ENCODE assay signal across 8 cellular contexts in the genomic region with DNA sequence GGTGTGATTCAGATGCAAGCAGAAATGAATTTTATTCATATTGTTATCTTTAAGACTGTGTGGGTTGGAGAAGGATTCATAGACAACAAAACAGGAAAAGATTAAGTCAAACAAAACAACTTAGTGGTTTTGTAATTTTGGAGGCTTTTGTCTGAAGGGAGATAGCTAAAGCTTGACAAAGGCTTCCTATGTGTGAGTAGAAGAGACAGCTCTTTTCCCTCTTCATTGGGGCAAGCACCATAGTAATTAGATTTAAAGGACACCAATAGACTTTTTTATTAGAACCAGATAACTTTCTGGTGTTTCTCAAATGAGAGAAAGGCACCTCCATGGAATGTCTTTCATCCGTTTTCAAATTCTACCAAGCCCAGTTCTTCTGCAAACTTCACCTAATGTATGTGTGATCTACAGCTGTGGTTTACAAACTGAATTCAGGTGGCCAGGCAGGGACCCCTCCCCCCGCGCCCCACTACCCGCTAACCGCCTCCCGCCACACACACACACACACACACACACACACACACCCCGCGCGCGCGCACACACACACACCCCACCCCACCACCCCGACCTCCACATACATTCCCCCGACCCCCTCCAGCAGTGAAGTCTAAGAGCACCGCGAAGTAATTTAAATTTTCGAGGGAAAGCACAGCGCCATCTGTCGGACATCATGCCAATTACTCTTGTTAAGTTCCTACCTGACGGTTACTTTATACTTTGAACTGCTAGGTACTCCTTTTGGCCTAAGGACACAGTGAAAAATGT. TPM values are rescaled to one million over a fixed set of nuclear protein-coding genes. Genes with fewer than 3 reads are reported as not detected.
DNase-seq lines count a peak whose midpoint lies in the region; ATAC-seq and TF ChIP-seq lines count a peak whose summit lies in the region.

No MANE protein-coding gene starts in this region.

- H3K4me1 ChIP-seq in mucosa of descending colon (ENCODE audit: low read depth), result no peaks in the 10 kb centered on the region

- H3K9me3 Mint-ChIP-seq in activated CD4-positive, alpha-beta memory T cell treated with anti-CD3 and anti-CD28 coated beads, Interleukin-2, amount 10 ng/mL, durations not matched to agents 7 days and 5 days, result no peaks in the 10 kb centered on the region
- no peaks in the 10 kb centered on the region for H3K9me3 Mint-ChIP-seq in effector memory CD8-positive, alpha-beta T cell

- no peaks in the 10 kb centered on the region for H3K9me3 ChIP-seq in mucosa of descending colon

- CTCF ChIA-PET in activated CD4-positive, alpha-beta memory T cell treated with anti-CD3 and anti-CD28 coated beads, Interleukin-2, amount 10 ng/mL, durations not matched to agents 7 days and 5 days (lab: Charles Lee), result interaction anchor here (0.6 to 2.2 kb wide), 19 partner anchors 9 to 238 kb away, joined by 3 to 10 read pairs (median 3); no protein-coding TSS in a partner anchor

- H3K4me3 ChIP-seq in mucosa of descending colon, result no peak overlapping the region

- no peaks in the 10 kb centered on the region for H3K36me3 Mint-ChIP-seq in activated CD4-positive, alpha-beta memory T cell treated with anti-CD3 and anti-CD28 coated beads, Interleukin-2, amount 10 ng/mL, durations not matched to agents 7 days and 5 days (ENCODE audit: low read depth)
- no peaks in the 10 kb centered on the region for H3K36me3 Mint-ChIP-seq in effector memory CD8-positive, alpha-beta T cell (ENCODE audit: insufficient read depth)

- peak overlapping the region; percentile 16 for H3K4me3 Mint-ChIP-seq in activated CD4-positive, alpha-beta memory T cell treated with anti-CD3 and anti-CD28 coated beads, Interleukin-2, amount 10 ng/mL, durations not matched to agents 7 days and 5 days
- H3K4me3 Mint-ChIP-seq in effector memory CD8-positive, alpha-beta T cell, result peak overlapping the region; percentile 19 to 52

- ATAC-seq in effector memory CD8-positive, alpha-beta T cell (replicated peaks), result peak; percentile 83
- peak; percentile 92 for ATAC-seq in mucosa of descending colon

- peaks cover 25% of the 10 kb centered on the region for H3K27me3 Mint-ChIP-seq in activated CD4-positive, alpha-beta memory T cell treated with anti-CD3 and anti-CD28 coated beads, Interleukin-2, amount 10 ng/mL, durations not matched to agents 7 days and 5 days
- H3K27me3 Mint-ChIP-seq in effector memory CD8-positive, alpha-beta T cell, result peaks cover 32 to 40% of the 10 kb centered on the region in 2 donors

- peaks cover 12% of the 10 kb centered on the region for H3K4me1 Mint-ChIP-seq in activated CD4-positive, alpha-beta memory T cell treated with anti-CD3 and anti-CD28 coated beads, Interleukin-2, amount 10 ng/mL, durations not matched to agents 7 days and 5 days
- peaks cover 3 to 12% of the 10 kb centered on the region in 2 donors for H3K4me1 Mint-ChIP-seq in effector memory CD8-positive, alpha-beta T cell (ENCODE audit: low read depth in 2 of 2)

- intact Hi-C loops in mucosa of descending colon (cut with DNase I, micrococcal nuclease), result loop anchor here in 1 of 2 donors (10.0 kb wide), 1 partner anchor 111 kb away; no protein-coding TSS in a partner anchor

- peak; percentile 68 for DNase-seq in Daoy (ENCODE audit: low read depth)
- peak; percentile 61 for DNase-seq in H4 (ENCODE audit: low spot score)
- DNase-seq in MV-4-11 (lab: John Stamatoyannopoulos, UW), result peak; percentile 23
- peak; percentile 68 for DNase-seq in activated CD4-positive, alpha-beta memory T cell treated with anti-CD3 and anti-CD28 coated beads, Interleukin-2, amount 10 ng/mL, durations not matched to agents 7 days and 5 days
- DNase-seq in effector memory CD8-positive, alpha-beta T cell, result peak; percentile 49 to 55 (median 51)
- DNase-seq in mucosa of descending colon, result peak in 2 of 3 donors; percentile 50 to 83
- peak; percentile 24 to 26 for DNase-seq in stimulated activated CD8-positive, alpha-beta memory T cell treated with anti-CD3 and anti-CD28 coated beads, Interleukin-7, amount 100 ng/mL, for 4 hours (ENCODE audit: low read depth in 2 of 2)
- DNase-seq in NCI-H146 treated with DMSO at 0.1 percent for 48 hours (lab: John Stamatoyannopoulos, UW; ENCODE audit: unreplicated experiment), result no peak

- peak; percentile 33 for TF ChIP-seq CTCF in mucosa of descending colon (IDR thresholded peaks at IDR 0.05)

- POLR2A ChIA-PET in activated CD4-positive, alpha-beta memory T cell treated with anti-CD3 and anti-CD28 coated beads, Interleukin-2, amount 10 ng/mL, durations not matched to agents 7 days and 5 days (lab: Charles Lee), result no interaction called here

- H3K27ac Mint-ChIP-seq in activated CD4-positive, alpha-beta memory T cell treated with anti-CD3 and anti-CD28 coated beads, Interleukin-2, amount 10 ng/mL, durations not matched to agents 7 days and 5 days, result no peak overlapping the region
- no peak overlapping the region for H3K27ac Mint-ChIP-seq in effector memory CD8-positive, alpha-beta T cell

- H3K36me3 ChIP-seq in mucosa of descending colon (ENCODE audit: low read depth), result no peaks in the 10 kb centered on the region

RNA-seq across cellular contexts. Expression of gene PPP1R1C, which starts 31.7 kb away (rescaled TPM):
- total RNA-seq in Daoy (2014; rRNA removed; shearing (Covaris generic)), result 1.7 and 1.9 TPM in 2 replicates
- total RNA-seq in H4 (2014; rRNA removed; shearing (Covaris generic)), result 3.3 TPM in 2 replicates
- total RNA-seq in activated CD4-positive, alpha-beta memory T cell treated with anti-CD3 and anti-CD28 coated beads, Interleukin-2, amount 10 ng/mL, durations not matched to agents 7 days and 5 days, result not detected
- total RNA-seq in mucosa of descending colon, result under 1 TPM in 1 of 3 donors, not detected in 2; 0.75 TPM
